In the genomic region with DNA sequence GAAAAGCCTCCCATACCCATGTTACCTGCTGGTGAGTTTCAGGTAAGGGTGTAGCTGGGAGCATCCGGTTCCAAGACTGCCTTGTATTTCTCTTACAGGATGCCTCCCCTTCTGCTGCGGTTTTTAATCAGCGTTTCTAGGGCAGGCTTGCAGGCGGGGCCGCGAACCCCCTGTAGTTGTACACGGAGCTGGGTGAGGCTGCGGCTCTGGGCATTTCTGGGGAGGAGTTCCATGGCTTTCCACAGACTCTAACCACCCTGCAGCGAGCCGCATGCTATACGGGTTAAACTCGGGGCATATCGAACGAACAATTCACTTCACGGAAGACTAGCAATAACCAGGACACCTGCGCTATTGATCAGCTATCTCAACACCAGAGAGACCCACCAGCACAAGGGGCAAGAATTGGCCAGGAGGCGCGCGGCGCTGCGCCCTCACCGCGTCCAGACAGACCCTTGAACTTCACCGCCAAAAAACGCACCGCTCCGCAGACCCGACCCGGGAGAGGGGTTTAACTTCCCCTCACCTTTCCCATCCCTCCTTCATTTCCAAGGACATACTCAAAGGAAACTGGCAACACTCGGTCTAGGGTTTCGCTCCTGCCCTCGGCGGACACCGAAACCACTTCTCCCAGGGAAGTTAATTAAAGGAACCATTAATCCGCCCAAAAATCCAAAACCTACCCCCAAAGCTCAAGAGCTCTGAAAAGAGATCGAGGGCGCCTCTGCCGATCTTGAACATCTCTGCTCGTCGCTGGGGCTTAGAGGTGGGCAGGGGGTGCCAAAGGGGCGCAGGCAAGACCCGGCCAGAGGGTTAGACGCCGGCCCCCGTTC, we compare ENCODE assay signal across 8 cellular contexts. TPM values are rescaled to one million over a fixed set of nuclear protein-coding genes. Genes with fewer than 3 reads are reported as not detected.
A peak's percentile ranks its signal among the peaks of the same experiment; 100 is the strongest.
DNase-seq lines count a peak whose midpoint lies in the region; ATAC-seq and TF ChIP-seq lines count a peak whose summit lies in the region.

No MANE protein-coding gene starts in this region.

- POLR2A ChIA-PET in BJ (lab: Charles Lee) = no interaction called here

- peaks cover 7 to 12% (median 9%) of the 10 kb centered on the region in 3 donors for H3K4me1 Mint-ChIP-seq in IgD-negative memory B cell
- H3K4me1 Mint-ChIP-seq in activated T-cell treated with anti-CD3 and anti-CD28 coated beads, Interleukin-2, amount 50 U/mL, for 24 hours (ENCODE audit: low read depth) = peaks cover 30% of the 10 kb centered on the region
- H3K4me1 Mint-ChIP-seq in stimulated activated naive B cell treated with anti-CD40 and anti-IgM and Interleukin-4, amounts not matched to agents 10 μg/mL and 1 μg/mL and 100 μg/mL, for 72 hours = peaks cover 17 to 24% of the 10 kb centered on the region in 2 donors

- H3K36me3 Mint-ChIP-seq in IgD-negative memory B cell = peaks cover 2% of the 10 kb centered on the region
- no peaks in the 10 kb centered on the region for H3K36me3 Mint-ChIP-seq in activated T-cell treated with anti-CD3 and anti-CD28 coated beads, Interleukin-2, amount 50 U/mL, for 24 hours (ENCODE audit: low read depth)
- H3K36me3 Mint-ChIP-seq in stimulated activated naive B cell treated with anti-CD40 and anti-IgM and Interleukin-4, amounts not matched to agents 10 μg/mL and 1 μg/mL and 100 μg/mL, for 72 hours = no peaks in the 10 kb centered on the region

- H3K4me3 ChIP-seq in BJ (ENCODE audit: low read depth, low read length) (peak overlapping the region; percentile 58), iPS-20b (ENCODE audit: low read length) (peak overlapping the region; percentile 79)

- H3K27me3 ChIP-seq in BJ (ENCODE audit: control insufficient read depth, insufficient read depth, low read length) = peaks cover 15% of the 10 kb centered on the region
- peaks cover 58% of the 10 kb centered on the region for H3K27me3 ChIP-seq in iPS-20b (ENCODE audit: insufficient read depth, low read length)

- H3K9me3 Mint-ChIP-seq in IgD-negative memory B cell = peaks cover 0 to 2% (median 0%) of the 10 kb centered on the region in 3 donors
- no peaks in the 10 kb centered on the region for H3K9me3 Mint-ChIP-seq in activated T-cell treated with anti-CD3 and anti-CD28 coated beads, Interleukin-2, amount 50 U/mL, for 24 hours
- no peaks in the 10 kb centered on the region for H3K9me3 Mint-ChIP-seq in stimulated activated naive B cell treated with anti-CD40 and anti-IgM and Interleukin-4, amounts not matched to agents 10 μg/mL and 1 μg/mL and 100 μg/mL, for 72 hours

- H3K9ac ChIP-seq in iPS-20b (ENCODE audit: low read depth, low read length) = peak overlapping the region; percentile 64; the same call in 1 of the 2 replicates

- H3K4me3 Mint-ChIP-seq in IgD-negative memory B cell = peak overlapping the region; percentile 72 to 96 (median 87)
- peak overlapping the region; percentile 80 for H3K4me3 Mint-ChIP-seq in activated T-cell treated with anti-CD3 and anti-CD28 coated beads, Interleukin-2, amount 50 U/mL, for 24 hours
- peak overlapping the region; percentile 92 to 99 for H3K4me3 Mint-ChIP-seq in stimulated activated naive B cell treated with anti-CD40 and anti-IgM and Interleukin-4, amounts not matched to agents 10 μg/mL and 1 μg/mL and 100 μg/mL, for 72 hours

- CTCF ChIA-PET in BJ (lab: Yijun Ruan, JAX) = interaction anchor here (1.1 to 1.4 kb wide), 4 partner anchors 10 to 67 kb away, joined by 3 to 4 read pairs (median 3); no protein-coding TSS in a partner anchor

- no peaks in the 10 kb centered on the region for H3K9me3 ChIP-seq in iPS-20b (ENCODE audit: insufficient read depth, low read depth, low read length)

- no peak for TF ChIP-seq CTCF in BJ (IDR thresholded peaks at IDR 0.05; ENCODE audit: insufficient read depth, low read depth, low read length)

- DNase-seq in BJ (ENCODE audit: low read depth) (no peak), T1000 (lab: John Stamatoyannopoulos, UW) (no peak), SK-N-DZ (ENCODE audit: low spot score) (no peak)
- peak; percentile 41 for DNase-seq in activated T-cell treated with anti-CD3 and anti-CD28 coated beads, Interleukin-2, amount 50 U/mL, for 24 hours
- no peak for DNase-seq in stimulated activated naive B cell treated with anti-CD40 and anti-IgM and Interleukin-4, amounts not matched to agents 10 μg/mL and 1 μg/mL and 100 μg/mL, for 72 hours

- ATAC-seq in stimulated activated naive B cell treated with anti-CD40 and anti-IgM and Interleukin-4, amounts not matched to agents 10 μg/mL and 1 μg/mL and 100 μg/mL, for 72 hours (replicated peaks) = no peak
- no peak for ATAC-seq in HG03439 (IDR thresholded peaks at IDR 0.05; ENCODE audit: unreplicated experiment)

- H3K27ac Mint-ChIP-seq in IgD-negative memory B cell = peak overlapping the region in 1 of 3 donors; percentile 41
- peak overlapping the region; percentile 6 for H3K27ac Mint-ChIP-seq in activated T-cell treated with anti-CD3 and anti-CD28 coated beads, Interleukin-2, amount 50 U/mL, for 24 hours
- H3K27ac Mint-ChIP-seq in stimulated activated naive B cell treated with anti-CD40 and anti-IgM and Interleukin-4, amounts not matched to agents 10 μg/mL and 1 μg/mL and 100 μg/mL, for 72 hours = peak overlapping the region; percentile 94

- H3K4me1 ChIP-seq in iPS-20b (ENCODE audit: insufficient read depth, low read length) = peaks cover 6% of the 10 kb centered on the region; the same call in 1 of the 2 replicates

- H3K36me3 ChIP-seq in BJ (ENCODE audit: control insufficient read depth, insufficient read depth, low read length) (no peaks in the 10 kb centered on the region), iPS-20b (ENCODE audit: insufficient read depth, low read depth, low read length) (no peaks in the 10 kb centered on the region)

- H3K27me3 Mint-ChIP-seq in IgD-negative memory B cell = peaks cover 26% of the 10 kb centered on the region
- H3K27me3 Mint-ChIP-seq in activated T-cell treated with anti-CD3 and anti-CD28 coated beads, Interleukin-2, amount 50 U/mL, for 24 hours = peaks cover 21% of the 10 kb centered on the region
- peaks cover 57 to 65% of the 10 kb centered on the region in 2 donors for H3K27me3 Mint-ChIP-seq in stimulated activated naive B cell treated with anti-CD40 and anti-IgM and Interleukin-4, amounts not matched to agents 10 μg/mL and 1 μg/mL and 100 μg/mL, for 72 hours

- H3K27ac ChIP-seq in iPS-20b (ENCODE audit: low read length) = no peak overlapping the region

RNA-seq across cellular contexts. Expression of gene TGFA, which starts 0.9 kb away (rescaled TPM):
- polyA plus RNA-seq in BJ (2011; rRNA removed) = 0.06 and 0.13 TPM in 2 replicates
- polyA minus RNA-seq in BJ (2011; rRNA and poly(A)+ RNA removed) = 0.38 TPM in 1 of 2 replicates, not detected in the other
- 0.06 TPM for polyA plus RNA-seq in IgD-negative memory B cell
- not detected in 2 replicates for polyA plus RNA-seq in SK-N-DZ (2014; cell fraction: cytosol; rRNA removed)
- polyA plus RNA-seq in SK-N-DZ (2014; cell fraction: nucleus; rRNA removed) = not detected in 2 replicates
